In the genomic region with DNA sequence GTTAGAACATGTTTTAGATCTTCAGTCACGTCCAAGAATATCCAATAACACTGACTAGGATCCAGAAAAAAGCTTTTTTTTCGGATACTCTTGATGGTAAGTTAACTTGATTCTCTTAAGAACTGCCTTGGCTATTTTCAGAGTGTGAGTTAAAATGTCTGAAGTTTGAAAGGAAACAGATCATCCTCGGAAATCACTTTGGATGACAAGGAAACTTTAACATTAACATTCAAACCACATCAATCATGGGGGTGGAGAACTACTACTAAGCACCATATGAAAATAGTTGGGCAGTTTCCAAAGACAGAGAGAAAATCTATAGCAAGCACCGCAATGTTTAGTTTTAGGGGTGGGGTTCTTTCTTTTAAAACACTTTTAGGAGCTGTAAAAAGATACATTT, we compare ENCODE assay signal across 21 cellular contexts.
"Had no signal": no experiment of that assay in that cellular context is flagged by ENCODE, and none has a peak within 500 bp of the region (broad histone marks: within the 10 kb centered on the region; RNA-seq: fewer than 3 reads in every experiment).

No MANE protein-coding gene starts in this region.

- H3K4me1 ChIP-seq: lower lobe of right lung, parathyroid adenoma, right atrium auricular region, transverse colon, upper lobe of right lung, uterus had no signal

- H3K27ac ChIP-seq: coronary artery, lower lobe of right lung, neutrophil, parathyroid adenoma, right atrium auricular region, thoracic aorta, transverse colon, upper lobe of right lung, uterus had no signal

- H3K27me3 ChIP-seq: neutrophil, right atrium auricular region, transverse colon, upper lobe of right lung, uterus had no signal

- H3K79me2 ChIP-seq: parathyroid adenoma had no signal

- H3K36me3 ChIP-seq: lower lobe of right lung, neutrophil, right atrium auricular region, thoracic aorta, transverse colon, upper lobe of right lung, uterus had no signal

- H3K4me3 ChIP-seq: coronary artery, lower lobe of right lung, right atrium auricular region, thoracic aorta, transverse colon, upper lobe of right lung, uterus had no signal

- FAIRE-seq: endothelial cell of umbilical vein, frontal cortex, keratinocyte had no signal

- DNase-seq: dermis blood vessel endothelial cell; effector memory CD4-positive, alpha-beta T cell; left ventricle myocardium superior; lower lobe of right lung; natural killer cell; stimulated activated CD4-positive, alpha-beta T cell treated with anti-CD3 and anti-CD28 coated beads, Interleukin-4, amount 100 ng/mL, for 4 hours; stimulated activated naive CD8-positive, alpha-beta T cell treated with anti-CD3 and anti-CD28 coated beads, Interleukin-15, Interleukin-2, amounts not matched to agents 100 U/mL and 50 U/mL, for 24 hours; substantia nigra; transverse colon; upper lobe of right lung; uterus had no signal

- H2AFZ ChIP-seq: parathyroid adenoma had no signal

- ATAC-seq: left ventricle myocardium superior; lower lobe of right lung; natural killer cell; sciatic nerve; stimulated activated memory B cell treated with anti-CD40 and anti-IgM and Interleukin-4, amounts not matched to agents 10 μg/mL and 1 μg/mL and 100 μg/mL, for 72 hours; stimulated activated naive CD8-positive, alpha-beta T cell treated with anti-CD3 and anti-CD28 coated beads, Interleukin-15, Interleukin-2, amounts not matched to agents 100 U/mL and 50 U/mL, for 24 hours; upper lobe of right lung had no signal

- H3K9ac ChIP-seq: parathyroid adenoma had no signal

- H3K9me3 ChIP-seq: lower lobe of right lung, neutrophil, thoracic aorta, transverse colon, upper lobe of right lung, uterus had no signal
